In the genomic region with DNA sequence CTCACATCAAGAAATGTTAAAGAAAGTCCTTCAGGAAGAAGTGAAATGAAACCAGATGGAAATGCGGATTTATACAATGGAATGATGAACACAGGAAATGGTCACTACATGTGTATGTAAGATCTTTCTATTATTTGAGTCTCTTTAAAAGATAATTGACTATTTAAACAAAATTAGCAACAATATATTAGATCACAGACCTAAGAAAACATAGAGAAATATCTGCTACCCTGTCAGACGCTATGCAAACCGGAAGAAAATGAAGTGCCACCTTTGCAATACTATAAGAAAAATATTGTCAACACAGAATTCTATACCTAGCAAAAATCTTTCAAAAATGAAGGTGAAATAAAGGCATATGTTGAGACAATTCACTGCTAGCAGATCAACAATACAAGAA, we compare ENCODE assay signal across 6 cellular contexts.
"Had no signal": no experiment of that assay in that cellular context is flagged by ENCODE, and none has a peak within 500 bp of the region (broad histone marks: within the 10 kb centered on the region; RNA-seq: fewer than 3 reads in every experiment).

No MANE protein-coding gene starts in this region.

- H3K27ac ChIP-seq: HL-60, KMS-11 had no signal

- DNase-seq: IMR-90, KBM-7, KG1 had no signal

- H3K4me3 ChIP-seq: K562 had no signal
